2 cellular contexts compared by ENCODE assay signal in the genomic region with DNA sequence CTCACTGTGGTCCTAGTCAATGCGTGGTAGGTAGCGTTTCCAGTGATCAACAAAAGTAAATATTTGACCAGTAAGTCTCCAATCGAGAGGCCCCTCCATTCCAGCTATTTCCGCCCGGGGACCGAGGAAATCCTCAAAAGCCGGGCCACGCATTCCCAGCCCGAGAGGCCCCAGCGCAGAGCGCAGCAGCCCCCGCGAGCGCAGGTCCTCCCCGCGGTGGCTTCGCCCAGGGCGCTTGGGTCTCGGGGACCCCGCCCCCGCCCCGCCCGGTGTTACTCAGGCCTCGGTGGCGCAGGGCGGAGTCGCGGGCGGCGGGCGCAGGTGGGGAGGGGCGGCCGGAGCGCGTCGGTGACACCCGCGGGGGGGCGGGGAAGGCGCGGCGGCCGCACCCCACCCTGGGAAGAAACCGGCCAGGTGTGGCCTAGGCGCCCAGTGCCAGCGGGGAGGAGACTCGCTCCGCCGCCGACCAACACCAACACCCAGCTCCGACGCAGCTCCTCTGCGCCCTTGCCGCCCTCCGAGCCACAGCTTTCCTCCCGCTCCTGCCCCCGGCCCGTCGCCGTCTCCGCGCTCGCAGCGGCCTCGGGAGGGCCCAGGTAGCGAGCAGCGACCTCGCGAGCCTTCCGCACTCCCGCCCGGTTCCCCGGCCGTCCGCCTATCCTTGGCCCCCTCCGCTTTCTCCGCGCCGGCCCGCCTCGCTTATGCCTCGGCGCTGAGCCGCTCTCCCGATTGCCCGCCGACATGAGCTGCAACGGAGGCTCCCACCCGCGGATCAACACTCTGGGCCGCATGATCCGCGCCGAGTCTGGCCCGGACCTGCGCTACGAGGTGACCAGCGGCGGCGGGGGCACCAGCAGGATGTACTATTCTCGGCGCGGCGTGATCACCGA.
TF ChIP-seq lines count a peak whose summit lies in the region.

A gene with protein sequence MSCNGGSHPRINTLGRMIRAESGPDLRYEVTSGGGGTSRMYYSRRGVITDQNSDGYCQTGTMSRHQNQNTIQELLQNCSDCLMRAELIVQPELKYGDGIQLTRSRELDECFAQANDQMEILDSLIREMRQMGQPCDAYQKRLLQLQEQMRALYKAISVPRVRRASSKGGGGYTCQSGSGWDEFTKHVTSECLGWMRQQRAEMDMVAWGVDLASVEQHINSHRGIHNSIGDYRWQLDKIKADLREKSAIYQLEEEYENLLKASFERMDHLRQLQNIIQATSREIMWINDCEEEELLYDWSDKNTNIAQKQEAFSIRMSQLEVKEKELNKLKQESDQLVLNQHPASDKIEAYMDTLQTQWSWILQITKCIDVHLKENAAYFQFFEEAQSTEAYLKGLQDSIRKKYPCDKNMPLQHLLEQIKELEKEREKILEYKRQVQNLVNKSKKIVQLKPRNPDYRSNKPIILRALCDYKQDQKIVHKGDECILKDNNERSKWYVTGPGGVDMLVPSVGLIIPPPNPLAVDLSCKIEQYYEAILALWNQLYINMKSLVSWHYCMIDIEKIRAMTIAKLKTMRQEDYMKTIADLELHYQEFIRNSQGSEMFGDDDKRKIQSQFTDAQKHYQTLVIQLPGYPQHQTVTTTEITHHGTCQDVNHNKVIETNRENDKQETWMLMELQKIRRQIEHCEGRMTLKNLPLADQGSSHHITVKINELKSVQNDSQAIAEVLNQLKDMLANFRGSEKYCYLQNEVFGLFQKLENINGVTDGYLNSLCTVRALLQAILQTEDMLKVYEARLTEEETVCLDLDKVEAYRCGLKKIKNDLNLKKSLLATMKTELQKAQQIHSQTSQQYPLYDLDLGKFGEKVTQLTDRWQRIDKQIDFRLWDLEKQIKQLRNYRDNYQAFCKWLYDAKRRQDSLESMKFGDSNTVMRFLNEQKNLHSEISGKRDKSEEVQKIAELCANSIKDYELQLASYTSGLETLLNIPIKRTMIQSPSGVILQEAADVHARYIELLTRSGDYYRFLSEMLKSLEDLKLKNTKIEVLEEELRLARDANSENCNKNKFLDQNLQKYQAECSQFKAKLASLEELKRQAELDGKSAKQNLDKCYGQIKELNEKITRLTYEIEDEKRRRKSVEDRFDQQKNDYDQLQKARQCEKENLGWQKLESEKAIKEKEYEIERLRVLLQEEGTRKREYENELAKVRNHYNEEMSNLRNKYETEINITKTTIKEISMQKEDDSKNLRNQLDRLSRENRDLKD (N-terminal part only) (plus strand): TSS at position 497 of the 890 bp plus-strand sequence. CDS start 245 bp downstream, at position 742.

TF ChIP-seq in HEK293, 187 proteins besides CTCF, POLR2A, EP300 and RAD21 (continued from another document and continues in another):
- TF ChIP-seq, protein P1, sequence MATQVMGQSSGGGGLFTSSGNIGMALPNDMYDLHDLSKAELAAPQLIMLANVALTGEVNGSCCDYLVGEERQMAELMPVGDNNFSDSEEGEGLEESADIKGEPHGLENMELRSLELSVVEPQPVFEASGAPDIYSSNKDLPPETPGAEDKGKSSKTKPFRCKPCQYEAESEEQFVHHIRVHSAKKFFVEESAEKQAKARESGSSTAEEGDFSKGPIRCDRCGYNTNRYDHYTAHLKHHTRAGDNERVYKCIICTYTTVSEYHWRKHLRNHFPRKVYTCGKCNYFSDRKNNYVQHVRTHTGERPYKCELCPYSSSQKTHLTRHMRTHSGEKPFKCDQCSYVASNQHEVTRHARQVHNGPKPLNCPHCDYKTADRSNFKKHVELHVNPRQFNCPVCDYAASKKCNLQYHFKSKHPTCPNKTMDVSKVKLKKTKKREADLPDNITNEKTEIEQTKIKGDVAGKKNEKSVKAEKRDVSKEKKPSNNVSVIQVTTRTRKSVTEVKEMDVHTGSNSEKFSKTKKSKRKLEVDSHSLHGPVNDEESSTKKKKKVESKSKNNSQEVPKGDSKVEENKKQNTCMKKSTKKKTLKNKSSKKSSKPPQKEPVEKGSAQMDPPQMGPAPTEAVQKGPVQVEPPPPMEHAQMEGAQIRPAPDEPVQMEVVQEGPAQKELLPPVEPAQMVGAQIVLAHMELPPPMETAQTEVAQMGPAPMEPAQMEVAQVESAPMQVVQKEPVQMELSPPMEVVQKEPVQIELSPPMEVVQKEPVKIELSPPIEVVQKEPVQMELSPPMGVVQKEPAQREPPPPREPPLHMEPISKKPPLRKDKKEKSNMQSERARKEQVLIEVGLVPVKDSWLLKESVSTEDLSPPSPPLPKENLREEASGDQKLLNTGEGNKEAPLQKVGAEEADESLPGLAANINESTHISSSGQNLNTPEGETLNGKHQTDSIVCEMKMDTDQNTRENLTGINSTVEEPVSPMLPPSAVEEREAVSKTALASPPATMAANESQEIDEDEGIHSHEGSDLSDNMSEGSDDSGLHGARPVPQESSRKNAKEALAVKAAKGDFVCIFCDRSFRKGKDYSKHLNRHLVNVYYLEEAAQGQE (tag by site-specific recombination; IDR thresholded peaks at IDR 0.05), result 0 out of 2 replicates have a peak, but pooled peaks have one; percentile 20
- TF ChIP-seq, protein P2, sequence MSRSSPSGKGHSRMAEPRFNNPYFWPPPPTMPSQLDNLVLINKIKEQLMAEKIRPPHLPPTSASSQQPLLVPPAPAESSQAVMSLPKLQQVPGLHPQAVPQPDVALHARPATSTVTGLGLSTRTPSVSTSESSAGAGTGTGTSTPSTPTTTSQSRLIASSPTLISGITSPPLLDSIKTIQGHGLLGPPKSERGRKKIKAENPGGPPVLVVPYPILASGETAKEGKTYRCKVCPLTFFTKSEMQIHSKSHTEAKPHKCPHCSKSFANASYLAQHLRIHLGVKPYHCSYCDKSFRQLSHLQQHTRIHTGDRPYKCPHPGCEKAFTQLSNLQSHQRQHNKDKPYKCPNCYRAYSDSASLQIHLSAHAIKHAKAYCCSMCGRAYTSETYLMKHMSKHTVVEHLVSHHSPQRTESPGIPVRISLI (tag by site-specific recombination; IDR thresholded peaks at IDR 0.05), result no peak
- TF ChIP-seq ZNF654 (tag by site-specific recombination; IDR thresholded peaks at IDR 0.05; ENCODE audit: low read depth), result no peak
- TF ChIP-seq, protein P3, sequence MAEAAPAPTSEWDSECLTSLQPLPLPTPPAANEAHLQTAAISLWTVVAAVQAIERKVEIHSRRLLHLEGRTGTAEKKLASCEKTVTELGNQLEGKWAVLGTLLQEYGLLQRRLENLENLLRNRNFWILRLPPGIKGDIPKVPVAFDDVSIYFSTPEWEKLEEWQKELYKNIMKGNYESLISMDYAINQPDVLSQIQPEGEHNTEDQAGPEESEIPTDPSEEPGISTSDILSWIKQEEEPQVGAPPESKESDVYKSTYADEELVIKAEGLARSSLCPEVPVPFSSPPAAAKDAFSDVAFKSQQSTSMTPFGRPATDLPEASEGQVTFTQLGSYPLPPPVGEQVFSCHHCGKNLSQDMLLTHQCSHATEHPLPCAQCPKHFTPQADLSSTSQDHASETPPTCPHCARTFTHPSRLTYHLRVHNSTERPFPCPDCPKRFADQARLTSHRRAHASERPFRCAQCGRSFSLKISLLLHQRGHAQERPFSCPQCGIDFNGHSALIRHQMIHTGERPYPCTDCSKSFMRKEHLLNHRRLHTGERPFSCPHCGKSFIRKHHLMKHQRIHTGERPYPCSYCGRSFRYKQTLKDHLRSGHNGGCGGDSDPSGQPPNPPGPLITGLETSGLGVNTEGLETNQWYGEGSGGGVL (tag by site-specific recombination; IDR thresholded peaks at IDR 0.05), result peak; percentile 48; the same call in 1 of the 2 replicates
- peak; percentile 45; the same call in 1 of the 2 replicates for TF ChIP-seq ZXDB (tag by site-specific recombination; IDR thresholded peaks at IDR 0.05)
- peak; percentile 59; the same call in 1 of the 2 replicates for TF ChIP-seq ZNF629 (tag by site-specific recombination; IDR thresholded peaks at IDR 0.05)
- TF ChIP-seq ZNF10 (tag by site-specific recombination; IDR thresholded peaks at IDR 0.05), result peak; percentile 9; the same call in 1 of the 2 replicates
- peak; percentile 95 for TF ChIP-seq ZFP37 (tag by site-specific recombination; IDR thresholded peaks at IDR 0.05)
- peak; percentile 23; the same call in 1 of the 2 replicates for TF ChIP-seq ZNF660 (tag by site-specific recombination; IDR thresholded peaks at IDR 0.05)
- peak; percentile 27; the same call in 1 of the 2 replicates for TF ChIP-seq ZNF391 (tag by site-specific recombination; IDR thresholded peaks at IDR 0.05; ENCODE audit: borderline replicate concordance, low read depth)
- peak; percentile 10; the same call in 1 of the 2 replicates for TF ChIP-seq ZNF133 (tag by site-specific recombination; IDR thresholded peaks at IDR 0.05)
- no peak for TF ChIP-seq ZNF677 (tag by site-specific recombination; IDR thresholded peaks at IDR 0.05)
- no peak for TF ChIP-seq SCRT1 (tag by site-specific recombination; IDR thresholded peaks at IDR 0.05; ENCODE audit: borderline replicate concordance)
- peak; percentile 39; the same call in 1 of the 2 replicates for TF ChIP-seq IKZF3 (tag by site-specific recombination; IDR thresholded peaks at IDR 0.05)

TF ChIP-seq in HepG2, 621 proteins besides CTCF, POLR2A, EP300 and RAD21 (continued from another document and continues in another):
- TF ChIP-seq, protein P4, sequence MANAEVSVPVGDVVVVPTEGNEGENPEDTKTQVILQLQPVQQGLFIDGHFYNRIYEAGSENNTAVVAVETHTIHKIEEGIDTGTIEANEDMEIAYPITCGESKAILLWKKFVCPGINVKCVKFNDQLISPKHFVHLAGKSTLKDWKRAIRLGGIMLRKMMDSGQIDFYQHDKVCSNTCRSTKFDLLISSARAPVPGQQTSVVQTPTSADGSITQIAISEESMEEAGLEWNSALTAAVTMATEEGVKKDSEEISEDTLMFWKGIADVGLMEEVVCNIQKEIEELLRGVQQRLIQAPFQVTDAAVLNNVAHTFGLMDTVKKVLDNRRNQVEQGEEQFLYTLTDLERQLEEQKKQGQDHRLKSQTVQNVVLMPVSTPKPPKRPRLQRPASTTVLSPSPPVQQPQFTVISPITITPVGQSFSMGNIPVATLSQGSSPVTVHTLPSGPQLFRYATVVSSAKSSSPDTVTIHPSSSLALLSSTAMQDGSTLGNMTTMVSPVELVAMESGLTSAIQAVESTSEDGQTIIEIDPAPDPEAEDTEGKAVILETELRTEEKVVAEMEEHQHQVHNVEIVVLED (CRISPR knock-in tag; IDR thresholded peaks at IDR 0.05; ENCODE audit: borderline replicate concordance), result peak; percentile 74
- TF ChIP-seq ZNF724P (CRISPR knock-in tag; IDR thresholded peaks at IDR 0.05; ENCODE audit: borderline replicate concordance) (peak; percentile 56; the same call in 1 of the 2 replicates), ZBTB38 (CRISPR knock-in tag; IDR thresholded peaks at IDR 0.05) (peak; percentile 16; the same call in 1 of the 2 replicates), MLLT10 (CRISPR knock-in tag; IDR thresholded peaks at IDR 0.05) (no peak), DR1 (CRISPR knock-in tag; IDR thresholded peaks at IDR 0.05) (peak; percentile 55; the same call in 1 of the 2 replicates), ZBTB3 (CRISPR knock-in tag; IDR thresholded peaks at IDR 0.05; ENCODE audit: borderline replicate concordance, low read depth) (no peak), ZNF329 (CRISPR knock-in tag; IDR thresholded peaks at IDR 0.05; ENCODE audit: low read depth) (no peak), MAFK (conservative IDR thresholded peaks at IDR 0.05 in 1 of 2, IDR thresholded peaks at IDR 0.05 in 1 of 2; ENCODE audit: low read length in 2 of 2) (no peak), ETV5 (CRISPR knock-in tag; IDR thresholded peaks at IDR 0.05; ENCODE audit: borderline replicate concordance) (peak; percentile 98), ZNF563 (CRISPR knock-in tag; IDR thresholded peaks at IDR 0.05) (peak; percentile 88), SYNCRIP (IDR thresholded peaks at IDR 0.05; ENCODE audit: insufficient read depth, low read depth, low read length) (no peak), HMG20B (CRISPR knock-in tag; conservative IDR thresholded peaks at IDR 0.05) (peak; percentile 93), ZBTB7A (CRISPR knock-in tag; IDR thresholded peaks at IDR 0.05) (peak; percentile 53), EZH2 (conservative IDR thresholded peaks at IDR 0.05; ENCODE audit: low read depth, low read length) (no peak), ZNF326 (CRISPR knock-in tag; IDR thresholded peaks at IDR 0.05; ENCODE audit: borderline replicate concordance) (no peak), KLF6 (CRISPR knock-in tag; IDR thresholded peaks at IDR 0.05) (peak; percentile 90), ZNF230 (CRISPR knock-in tag; IDR thresholded peaks at IDR 0.05) (no peak), ZNF496 (CRISPR knock-in tag; IDR thresholded peaks at IDR 0.05; ENCODE audit: insufficient replicate concordance) (no peak), RFX1 (IDR thresholded peaks at IDR 0.05) (no peak), CENPT (CRISPR knock-in tag; IDR thresholded peaks at IDR 0.05; ENCODE audit: low read depth) (peak; percentile 89)
- TF ChIP-seq, protein P5, sequence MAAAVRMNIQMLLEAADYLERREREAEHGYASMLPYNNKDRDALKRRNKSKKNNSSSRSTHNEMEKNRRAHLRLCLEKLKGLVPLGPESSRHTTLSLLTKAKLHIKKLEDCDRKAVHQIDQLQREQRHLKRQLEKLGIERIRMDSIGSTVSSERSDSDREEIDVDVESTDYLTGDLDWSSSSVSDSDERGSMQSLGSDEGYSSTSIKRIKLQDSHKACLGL (CRISPR knock-in tag; IDR thresholded peaks at IDR 0.05), result peak; percentile 88
- TF ChIP-seq, protein P6, sequence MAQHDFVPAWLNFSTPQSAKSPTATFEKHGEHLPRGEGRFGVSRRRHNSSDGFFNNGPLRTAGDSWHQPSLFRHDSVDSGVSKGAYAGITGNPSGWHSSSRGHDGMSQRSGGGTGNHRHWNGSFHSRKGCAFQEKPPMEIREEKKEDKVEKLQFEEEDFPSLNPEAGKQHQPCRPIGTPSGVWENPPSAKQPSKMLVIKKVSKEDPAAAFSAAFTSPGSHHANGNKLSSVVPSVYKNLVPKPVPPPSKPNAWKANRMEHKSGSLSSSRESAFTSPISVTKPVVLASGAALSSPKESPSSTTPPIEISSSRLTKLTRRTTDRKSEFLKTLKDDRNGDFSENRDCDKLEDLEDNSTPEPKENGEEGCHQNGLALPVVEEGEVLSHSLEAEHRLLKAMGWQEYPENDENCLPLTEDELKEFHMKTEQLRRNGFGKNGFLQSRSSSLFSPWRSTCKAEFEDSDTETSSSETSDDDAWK (CRISPR knock-in tag; IDR thresholded peaks at IDR 0.05), result no peak
- TF ChIP-seq, protein P7, sequence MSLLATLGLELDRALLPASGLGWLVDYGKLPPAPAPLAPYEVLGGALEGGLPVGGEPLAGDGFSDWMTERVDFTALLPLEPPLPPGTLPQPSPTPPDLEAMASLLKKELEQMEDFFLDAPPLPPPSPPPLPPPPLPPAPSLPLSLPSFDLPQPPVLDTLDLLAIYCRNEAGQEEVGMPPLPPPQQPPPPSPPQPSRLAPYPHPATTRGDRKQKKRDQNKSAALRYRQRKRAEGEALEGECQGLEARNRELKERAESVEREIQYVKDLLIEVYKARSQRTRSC (CRISPR knock-in tag; IDR thresholded peaks at IDR 0.05; ENCODE audit: low read depth), result no peak
- TF ChIP-seq, protein P8, sequence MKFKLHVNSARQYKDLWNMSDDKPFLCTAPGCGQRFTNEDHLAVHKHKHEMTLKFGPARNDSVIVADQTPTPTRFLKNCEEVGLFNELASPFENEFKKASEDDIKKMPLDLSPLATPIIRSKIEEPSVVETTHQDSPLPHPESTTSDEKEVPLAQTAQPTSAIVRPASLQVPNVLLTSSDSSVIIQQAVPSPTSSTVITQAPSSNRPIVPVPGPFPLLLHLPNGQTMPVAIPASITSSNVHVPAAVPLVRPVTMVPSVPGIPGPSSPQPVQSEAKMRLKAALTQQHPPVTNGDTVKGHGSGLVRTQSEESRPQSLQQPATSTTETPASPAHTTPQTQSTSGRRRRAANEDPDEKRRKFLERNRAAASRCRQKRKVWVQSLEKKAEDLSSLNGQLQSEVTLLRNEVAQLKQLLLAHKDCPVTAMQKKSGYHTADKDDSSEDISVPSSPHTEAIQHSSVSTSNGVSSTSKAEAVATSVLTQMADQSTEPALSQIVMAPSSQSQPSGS (CRISPR knock-in tag; IDR thresholded peaks at IDR 0.05), result peak; percentile 64; the same call in 1 of the 2 replicates
